In genomic region chr1:1324084-1324523, GRCh38 we compare ENCODE assay signal across 8 cellular contexts. TPM values are rescaled to one million over a fixed set of nuclear protein-coding genes. Genes with fewer than 3 reads are reported as not detected.
DNase-seq lines count a peak whose midpoint lies in the region; ATAC-seq, FAIRE-seq and TF ChIP-seq lines count a peak whose summit lies in the region.

No MANE protein-coding gene starts in this region.

- H3K27me3 ChIP-seq in DOHH2 (ENCODE audit: control insufficient read depth, low read length) = no peaks in the 10 kb centered on the region
- H3K27me3 ChIP-seq in H7 (ENCODE audit: control insufficient read depth, insufficient read depth, low read length) = no peaks in the 10 kb centered on the region
- no peaks in the 10 kb centered on the region for H3K27me3 ChIP-seq in foreskin keratinocyte
- no peaks in the 10 kb centered on the region for H3K27me3 ChIP-seq in smooth muscle cell (ENCODE audit: low read depth)

- H2AFZ ChIP-seq in smooth muscle cell (ENCODE audit: low read depth) = no peak overlapping the region

- H3K9ac ChIP-seq in smooth muscle cell (ENCODE audit: low read depth) = peak overlapping the region; percentile 95

- H3K79me2 ChIP-seq in DOHH2 (ENCODE audit: control insufficient read depth, low read length) = peaks cover 67% of the 10 kb centered on the region
- peaks cover 64% of the 10 kb centered on the region for H3K79me2 ChIP-seq in smooth muscle cell (ENCODE audit: low read depth)

- no peak for DNase-seq in H7
- peak; percentile 54 for DNase-seq in RKO (ENCODE audit: low spot score)
- DNase-seq in foreskin keratinocyte = no peak
- DNase-seq in smooth muscle cell (lab: John Stamatoyannopoulos, UW; ENCODE audit: unreplicated experiment) = no peak
- DNase-seq in NCI-H82 (lab: John Stamatoyannopoulos, UW) = no peak
- no peak for DNase-seq in superior temporal gyrus (ENCODE audit: extremely low spot score)
- DNase-seq in urothelium cell line (ENCODE audit: low spot score) = no peak

- WGBS in smooth muscle cell (ENCODE audit: low lambda C conversion rate) = no CpG with 5 or more reads among the region's 41 CpGs

- peak; percentile 40 for ATAC-seq in foreskin keratinocyte

- H3K4me2 ChIP-seq in DOHH2 (ENCODE audit: low read length) = peak overlapping the region; percentile 88
- H3K4me2 ChIP-seq in smooth muscle cell = peak overlapping the region; percentile 90

- FAIRE-seq in urothelium cell line (lab: Jason Lieb, UNC) = no peak

- H3K9me2 ChIP-seq in DOHH2 (replicated peaks; ENCODE audit: control insufficient read depth, low read length) = no peaks in the 10 kb centered on the region

- no peaks in the 10 kb centered on the region for H3K9me3 ChIP-seq in DOHH2 (ENCODE audit: control insufficient read depth, insufficient read depth, low read length)
- no peaks in the 10 kb centered on the region for H3K9me3 ChIP-seq in smooth muscle cell (replicated peaks; ENCODE audit: low read depth)

- H3K4me3 ChIP-seq in DOHH2 (ENCODE audit: low read length) = peak overlapping the region; percentile 82
- peak overlapping the region; percentile 99 for H3K4me3 ChIP-seq in H7 (ENCODE audit: insufficient read depth, low read depth, low read length)
- H3K4me3 ChIP-seq in smooth muscle cell = peak overlapping the region; percentile 93

- H3K4me1 ChIP-seq in DOHH2 (ENCODE audit: control insufficient read depth, low read length) (peaks cover 26% of the 10 kb centered on the region), foreskin keratinocyte (no peaks in the 10 kb centered on the region), smooth muscle cell (ENCODE audit: low read depth) (peaks cover 7% of the 10 kb centered on the region)

- no peak for TF ChIP-seq CTCF in DOHH2 (IDR thresholded peaks at IDR 0.05; ENCODE audit: low read depth, low read length, poor library complexity, severe bottlenecking)
- no peak for TF ChIP-seq CTCF in foreskin keratinocyte (conservative IDR thresholded peaks at IDR 0.05)
- TF ChIP-seq CTCF in smooth muscle cell (IDR thresholded peaks at IDR 0.05; ENCODE audit: borderline replicate concordance, insufficient read depth, poor library complexity, severe bottlenecking) = no peak

- H4K20me1 ChIP-seq in DOHH2 (ENCODE audit: control insufficient read depth, insufficient read depth, low read depth, low read length) (peaks cover 18% of the 10 kb centered on the region), smooth muscle cell (ENCODE audit: low read depth) (peaks cover 60% of the 10 kb centered on the region)

- no peaks in the 10 kb centered on the region for H3F3A ChIP-seq in DOHH2 (ENCODE audit: control insufficient read depth, insufficient read depth)
- H3F3A ChIP-seq in smooth muscle cell (ENCODE audit: low read depth) = no peaks in the 10 kb centered on the region

- peak overlapping the region; percentile 34; the same call in 1 of the 2 replicates for H3K27ac ChIP-seq in DOHH2 (ENCODE audit: low read depth, low read length)
- H3K27ac ChIP-seq in foreskin keratinocyte = peak overlapping the region; percentile 65
- peak overlapping the region; percentile 80 for H3K27ac ChIP-seq in smooth muscle cell (ENCODE audit: low read depth)

- H3K36me3 ChIP-seq in DOHH2 (ENCODE audit: control insufficient read depth, low read length) (peaks cover 42% of the 10 kb centered on the region), H7 (replicated peaks; ENCODE audit: control insufficient read depth, insufficient read depth, low read length) (peaks cover 6% of the 10 kb centered on the region), smooth muscle cell (ENCODE audit: low read depth) (no peaks in the 10 kb centered on the region)

RNA-seq across cellular contexts. Expression of gene INTS11, which starts 0.4 kb away (rescaled TPM):
- 169 and 189 TPM in 2 replicates for total RNA-seq in H7 (2014; rRNA removed; shearing (Covaris generic))
- total RNA-seq in foreskin keratinocyte (84.0 and 85.9 TPM in 2 replicates), smooth muscle cell (48.5 and 49.3 TPM in 2 replicates)
- polyA plus RNA-seq in foreskin keratinocyte (87.5 and 91.9 TPM in 2 replicates), smooth muscle cell (63.1 and 82.1 TPM in 2 replicates)

RNA-seq across cellular contexts. Expression of gene CPTP, which starts 0.5 kb away (rescaled TPM):
- total RNA-seq in H7 (2014; rRNA removed; shearing (Covaris generic)) = 25.0 and 27.7 TPM in 2 replicates
- total RNA-seq in foreskin keratinocyte (26.6 and 28.3 TPM in 2 replicates), smooth muscle cell (13.8 and 16.2 TPM in 2 replicates)
- polyA plus RNA-seq in foreskin keratinocyte (33.7 and 35.8 TPM in 2 replicates), smooth muscle cell (32.5 and 34.3 TPM in 2 replicates)

RNA-seq across cellular contexts. Expression of gene TAS1R3, which starts 7.0 kb away (rescaled TPM):
- 0.14 TPM in 1 of 2 replicates, not detected in the other for total RNA-seq in H7 (2014; rRNA removed; shearing (Covaris generic))
- 0.04 and 0.10 TPM in 2 replicates for total RNA-seq in foreskin keratinocyte
- 0.03 TPM in 2 replicates for polyA plus RNA-seq in foreskin keratinocyte
- total RNA-seq in smooth muscle cell = 0.18 and 0.36 TPM in 2 replicates
- 0.39 and 0.79 TPM in 2 replicates for polyA plus RNA-seq in smooth muscle cell

RNA-seq across cellular contexts. Expression of gene PUSL1, which starts 15.7 kb away (rescaled TPM):
- total RNA-seq in H7 (2014; rRNA removed; shearing (Covaris generic)) = 93.5 and 98.6 TPM in 2 replicates
- total RNA-seq in foreskin keratinocyte (39.7 and 40.1 TPM in 2 replicates), smooth muscle cell (16.7 and 23.6 TPM in 2 replicates)
- polyA plus RNA-seq in foreskin keratinocyte (48.3 and 54.5 TPM in 2 replicates), smooth muscle cell (31.4 and 34.1 TPM in 2 replicates)

RNA-seq across cellular contexts. Expression of gene ACAP3, which starts 16.4 kb away (rescaled TPM):
- 55.7 and 55.9 TPM in 2 replicates for total RNA-seq in H7 (2014; rRNA removed; shearing (Covaris generic))
- 26.7 and 33.0 TPM in 2 replicates for total RNA-seq in foreskin keratinocyte
- polyA plus RNA-seq in foreskin keratinocyte = 18.9 and 24.0 TPM in 2 replicates
- 29.9 and 33.7 TPM in 2 replicates for total RNA-seq in smooth muscle cell
- 63.9 and 72.6 TPM in 2 replicates for polyA plus RNA-seq in smooth muscle cell
